Comparison of ENCODE assay signal across 11 cellular contexts in the genomic region with DNA sequence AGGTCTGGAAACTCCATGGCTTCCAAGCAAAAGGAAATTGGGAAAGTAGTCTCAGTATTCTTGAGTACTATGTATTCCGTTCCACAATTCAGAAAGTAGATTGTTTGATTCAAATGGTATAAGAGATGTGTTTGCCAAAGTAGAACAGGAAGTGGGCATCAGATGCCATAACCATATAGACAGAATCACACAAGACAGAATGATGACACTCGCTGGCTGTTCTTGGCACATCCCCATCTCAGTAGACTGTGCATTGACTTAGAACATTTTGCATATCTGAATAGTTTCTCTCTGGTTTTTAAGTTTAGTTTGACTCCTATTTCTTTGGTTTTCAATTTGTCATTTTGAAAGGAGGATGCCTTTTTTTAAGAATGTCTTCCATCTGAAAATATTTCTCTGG.
A peak's percentile ranks its signal among the peaks of the same experiment; 100 is the strongest.
DNase-seq lines count a peak whose midpoint lies in the region; ATAC-seq, FAIRE-seq and TF ChIP-seq lines count a peak whose summit lies in the region.
"Had no signal": no experiment of that assay in that cellular context is flagged by ENCODE, and none has a peak within 500 bp of the region (broad histone marks: within the 10 kb centered on the region; RNA-seq: fewer than 3 reads in every experiment).

No MANE protein-coding gene starts in this region.

- no peaks in the 10 kb centered on the region for H3K27me3 ChIP-seq in CD4-positive, CD25-positive, alpha-beta regulatory T cell (ENCODE audit: control insufficient read depth, insufficient read depth, low read length)
- no peaks in the 10 kb centered on the region for H3K27me3 ChIP-seq in astrocyte (ENCODE audit: insufficient read depth, low read length)

- H3K9me3 Mint-ChIP-seq in CD4-positive, CD25-positive, alpha-beta regulatory T cell = no peaks in the 10 kb centered on the region
- H3K9me3 Mint-ChIP-seq in astrocyte (ENCODE audit: unreplicated experiment) (no peaks in the 10 kb centered on the region), natural killer cell (no peaks in the 10 kb centered on the region)

- H3K27ac Mint-ChIP-seq in CD4-positive, CD25-positive, alpha-beta regulatory T cell = peak overlapping the region in 2 of 3 donors; percentile 7 to 16
- H3K27ac Mint-ChIP-seq in astrocyte (ENCODE audit: unreplicated experiment) = peak overlapping the region; percentile 87
- H3K27ac Mint-ChIP-seq in natural killer cell = peak overlapping the region; percentile 10 to 21

- peak; percentile 66 for FAIRE-seq in astrocyte (lab: Jason Lieb, UNC)

- peaks cover 39% of the 10 kb centered on the region for H3K36me3 Mint-ChIP-seq in CD4-positive, CD25-positive, alpha-beta regulatory T cell
- H3K36me3 Mint-ChIP-seq in astrocyte (ENCODE audit: low read depth, unreplicated experiment) (peaks cover 7% of the 10 kb centered on the region), natural killer cell (no peaks in the 10 kb centered on the region)

- no peaks in the 10 kb centered on the region for H3K79me2 ChIP-seq in astrocyte (ENCODE audit: insufficient read depth, low read length)

- no peak overlapping the region for H3K27ac ChIP-seq in CD4-positive, CD25-positive, alpha-beta regulatory T cell (ENCODE audit: insufficient read depth, low read length, poor library complexity, severe bottlenecking)
- H3K27ac ChIP-seq in astrocyte (ENCODE audit: low read depth, low read length) = peak overlapping the region; percentile 86

- H3K4me3 ChIP-seq in CD4-positive, CD25-positive, alpha-beta regulatory T cell (ENCODE audit: low read depth, low read length) = no peak overlapping the region
- H3K4me3 ChIP-seq in astrocyte (ENCODE audit: insufficient read depth, low read depth, low read length) = no peak overlapping the region

- peak overlapping the region; percentile 73 for H3K4me2 ChIP-seq in astrocyte (ENCODE audit: low read length)

- ATAC-seq in CD4-positive, CD25-positive, alpha-beta regulatory T cell (ENCODE audit: low read depth in 2 of 2) = peak in 1 of 2 donors; percentile 75
- ATAC-seq in natural killer cell (peak; percentile 67 to 84 (median 74)), HG03159 (IDR thresholded peaks at IDR 0.05; ENCODE audit: unreplicated experiment) (no peak)

- H3K4me1 ChIP-seq in CD4-positive, CD25-positive, alpha-beta regulatory T cell (ENCODE audit: control insufficient read depth, insufficient read depth, low read length, poor library complexity, severe bottlenecking) = no peaks in the 10 kb centered on the region
- H3K4me1 ChIP-seq in astrocyte (ENCODE audit: insufficient read depth, low read length) = peaks cover 53% of the 10 kb centered on the region

- TF ChIP-seq CTCF in astrocyte (IDR thresholded peaks at IDR 0.05; ENCODE audit: insufficient read depth, low read depth, low read length) (no peak), natural killer cell (IDR thresholded peaks at IDR 0.05) (no peak)

- peak in 1 of 3 donors; percentile 61 for DNase-seq in CD4-positive, CD25-positive, alpha-beta regulatory T cell
- DNase-seq in MV-4-11 (lab: John Stamatoyannopoulos, UW) (peak; percentile 19), astrocyte (ENCODE audit: low read depth) (no peak), natural killer cell (no peak), SIG-M5 treated with dmso at 0.1 percent for 504 hours (lab: John Stamatoyannopoulos, UW; ENCODE audit: unreplicated experiment) (no peak), NCI-H748 treated with DMSO at 0.1 percent for 48 hours (lab: John Stamatoyannopoulos, UW) (no peak)
- no peak for DNase-seq in stimulated activated CD4-positive, alpha-beta T cell treated with anti-CD3 and anti-CD28 coated beads, Interleukin-2, amount 100 ng/mL, for 48 hours
- DNase-seq: activated CD4-positive, alpha-beta T cell treated with anti-CD3 and anti-CD28 coated beads, Interleukin-2, amount 50 U/mL, for 1 hour; NCI-H1048; NCI-H526 had no signal

- no peak overlapping the region for H3K4me3 Mint-ChIP-seq in CD4-positive, CD25-positive, alpha-beta regulatory T cell
- H3K4me3 Mint-ChIP-seq in astrocyte (ENCODE audit: unreplicated experiment) = no peak overlapping the region
- no peak overlapping the region for H3K4me3 Mint-ChIP-seq in natural killer cell

- peaks cover 5% of the 10 kb centered on the region for H3K36me3 ChIP-seq in CD4-positive, CD25-positive, alpha-beta regulatory T cell (ENCODE audit: control insufficient read depth, insufficient read depth, low read length)
- peaks cover 8% of the 10 kb centered on the region for H3K36me3 ChIP-seq in astrocyte (ENCODE audit: insufficient read depth, low read length)

- no peaks in the 10 kb centered on the region for H3K27me3 Mint-ChIP-seq in CD4-positive, CD25-positive, alpha-beta regulatory T cell
- no peaks in the 10 kb centered on the region for H3K27me3 Mint-ChIP-seq in astrocyte (ENCODE audit: low read depth, unreplicated experiment)
- H3K27me3 Mint-ChIP-seq in natural killer cell (ENCODE audit: low read depth in 2 of 2) = no peaks in the 10 kb centered on the region

- H4K20me1 ChIP-seq in astrocyte (ENCODE audit: insufficient read depth, low read length) = no peaks in the 10 kb centered on the region

- H2AFZ ChIP-seq in astrocyte (ENCODE audit: low read depth, low read length) = no peak overlapping the region

- intact Hi-C loops in natural killer cell (cut with micrococcal nuclease) = no loop called here

- H3K9ac ChIP-seq in astrocyte (ENCODE audit: low read length) = peak overlapping the region; percentile 63

- peaks cover 8 to 24% (median 10%) of the 10 kb centered on the region in 4 donors for H3K4me1 Mint-ChIP-seq in CD4-positive, CD25-positive, alpha-beta regulatory T cell
- H3K4me1 Mint-ChIP-seq in astrocyte (ENCODE audit: low read depth, unreplicated experiment) = peaks cover 28% of the 10 kb centered on the region
- H3K4me1 Mint-ChIP-seq in natural killer cell = peaks cover 9 to 10% of the 10 kb centered on the region in 2 donors

- H3K9me3 ChIP-seq in CD4-positive, CD25-positive, alpha-beta regulatory T cell (ENCODE audit: control insufficient read depth in 2 of 2, low read length in 2 of 2) = no peaks in the 10 kb centered on the region
- no peaks in the 10 kb centered on the region for H3K9me3 ChIP-seq in astrocyte (ENCODE audit: insufficient read depth, low read depth, low read length)

Comparison
In these comparisons a context has a peak if more than half of its experiments do, and no peak if none do; other contexts are left out.
1. H3K27ac Mint-ChIP-seq: peak in every context shown above with its lines; median percentile 87 in astrocyte; 16 in natural killer cell; 12 in CD4-positive, CD25-positive, alpha-beta regulatory T cell.